8 cellular contexts compared by ENCODE assay signal in genomic region chr10:110304394-110304779, GRCh38. TPM values are rescaled to one million over a fixed set of nuclear protein-coding genes. Genes with fewer than 3 reads are reported as not detected.
A peak's percentile ranks its signal among the peaks of the same experiment; 100 is the strongest.
DNase-seq lines count a peak whose midpoint lies in the region; ATAC-seq and TF ChIP-seq lines count a peak whose summit lies in the region.

No MANE protein-coding gene starts in this region.

- H3K9me2 ChIP-seq in SU-DHL-6 (replicated peaks; ENCODE audit: insufficient read depth, low read length) = no peaks in the 10 kb centered on the region

- peak; percentile 40 for ATAC-seq in HG02943 (IDR thresholded peaks at IDR 0.05; ENCODE audit: low read depth, unreplicated experiment)

- peaks cover 53% of the 10 kb centered on the region for H3K4me1 Mint-ChIP-seq in activated naive CD4-positive, alpha-beta T cell treated with anti-CD3 and anti-CD28 coated beads for 36 hours (ENCODE audit: low read depth)

- no peak for TF ChIP-seq CTCF in SU-DHL-6 (IDR thresholded peaks at IDR 0.05; ENCODE audit: insufficient read depth, low read length, poor library complexity, severe bottlenecking)
- TF ChIP-seq CTCF in fibroblast of pulmonary artery (IDR thresholded peaks at IDR 0.05; ENCODE audit: low read length, missing control alignments) = no peak
- no peak for TF ChIP-seq CTCF in ovary (IDR thresholded peaks at IDR 0.05)

- H3F3A ChIP-seq in SU-DHL-6 (ENCODE audit: insufficient read depth) = peaks cover 18% of the 10 kb centered on the region

- H2AFZ ChIP-seq in SU-DHL-6 (ENCODE audit: low read depth, low read length, severe bottlenecking) = peak overlapping the region; percentile 87

- 0 to 1% (median 1%) methylated on average over 38 to 42 of the region's 42 CpGs for WGBS in ovary, 3 donors

- H3K27ac ChIP-seq in SU-DHL-6 (ENCODE audit: low read depth, low read length) = peak overlapping the region; percentile 68
- H3K27ac ChIP-seq in ovary = peak overlapping the region; percentile 30 to 84

- no peaks in the 10 kb centered on the region for H3K9me3 ChIP-seq in SU-DHL-6 (ENCODE audit: insufficient read depth, low read length)
- no peaks in the 10 kb centered on the region for H3K9me3 ChIP-seq in ovary

- CTCF ChIA-PET in activated naive CD4-positive, alpha-beta T cell treated with anti-CD3 and anti-CD28 coated beads for 36 hours (lab: Charles Lee) = interaction anchor here (1.0 to 7.0 kb wide), 10 partner anchors 8 to 305 kb away, joined by 3 to 73 read pairs (median 4); no protein-coding TSS in a partner anchor

- no peak for TF ChIP-seq EP300 in ovary (IDR thresholded peaks at IDR 0.05)

- peaks cover 26% of the 10 kb centered on the region for H3K36me3 Mint-ChIP-seq in activated naive CD4-positive, alpha-beta T cell treated with anti-CD3 and anti-CD28 coated beads for 36 hours (ENCODE audit: low read depth)

- peak overlapping the region; percentile 97 for H3K27ac Mint-ChIP-seq in activated naive CD4-positive, alpha-beta T cell treated with anti-CD3 and anti-CD28 coated beads for 36 hours

- peak overlapping the region; percentile 95 for H3K4me3 Mint-ChIP-seq in activated naive CD4-positive, alpha-beta T cell treated with anti-CD3 and anti-CD28 coated beads for 36 hours

- peaks cover 52% of the 10 kb centered on the region for H3K79me2 ChIP-seq in SU-DHL-6 (ENCODE audit: insufficient read depth, low read length)

- DNase-seq in activated naive CD4-positive, alpha-beta T cell treated with anti-CD3 and anti-CD28 coated beads for 36 hours = no peak
- DNase-seq in activated naive CD4-positive, alpha-beta T cell treated with anti-CD3 and anti-CD28 coated beads, Interleukin-2, amount 50 U/mL, for 16 hours = no peak
- DNase-seq in fibroblast of pulmonary artery (ENCODE audit: low read depth) (no peak), ovary (no peak), cerebellar nuclear complex (lab: John Stamatoyannopoulos, UW) (no peak), NCI-H774 (lab: John Stamatoyannopoulos, UW) (no peak)

- H3K27me3 ChIP-seq in SU-DHL-6 (ENCODE audit: low read length) = no peaks in the 10 kb centered on the region
- no peaks in the 10 kb centered on the region for H3K27me3 ChIP-seq in ovary

- H3K4me1 ChIP-seq in ovary (ENCODE audit: insufficient read depth) = no peaks in the 10 kb centered on the region

- H3K9me3 Mint-ChIP-seq in activated naive CD4-positive, alpha-beta T cell treated with anti-CD3 and anti-CD28 coated beads for 36 hours = no peaks in the 10 kb centered on the region

- TF ChIP-seq POLR2A in ovary (IDR thresholded peaks at IDR 0.05) = no peak

- H3K4me3 ChIP-seq in SU-DHL-6 (ENCODE audit: insufficient read depth, low read length, poor library complexity, severe bottlenecking) (peak overlapping the region; percentile 91), fibroblast of pulmonary artery (replicated peaks; ENCODE audit: low read depth, low read length) (peak overlapping the region; percentile 92), ovary (peak overlapping the region; percentile 96)

- intact Hi-C loops in activated naive CD4-positive, alpha-beta T cell treated with anti-CD3 and anti-CD28 coated beads for 36 hours (cut with micrococcal nuclease) = loop anchor here (1.0 kb wide), 2 partner anchors 79 to 167 kb away; no protein-coding TSS in a partner anchor
- intact Hi-C loops in ovary (cut with DNase I) = loop anchor here in 1 of 4 donors (5.0 kb wide), 1 partner anchor 248 kb away; no protein-coding TSS in a partner anchor

- H3K36me3 ChIP-seq in SU-DHL-6 (ENCODE audit: low read length) (peaks cover 39% of the 10 kb centered on the region), ovary (no peaks in the 10 kb centered on the region)

- peak overlapping the region; percentile 96 for H3K9ac ChIP-seq in SU-DHL-6 (ENCODE audit: low read length)

- H4K20me1 ChIP-seq in SU-DHL-6 (ENCODE audit: low read depth, low read length) = peaks cover 22% of the 10 kb centered on the region

- no peaks in the 10 kb centered on the region for H3K27me3 Mint-ChIP-seq in activated naive CD4-positive, alpha-beta T cell treated with anti-CD3 and anti-CD28 coated beads for 36 hours (ENCODE audit: low read depth)

- H3K4me2 ChIP-seq in SU-DHL-6 (ENCODE audit: low read depth, low read length, poor library complexity, severe bottlenecking) = peak overlapping the region; percentile 95

RNA-seq across cellular contexts. Expression of gene SMNDC1, which starts 0.3 kb away (rescaled TPM):
- 10 to 100 TPM; 42.4 to 46.2 TPM for total RNA-seq in activated naive CD4-positive, alpha-beta T cell treated with anti-CD3 and anti-CD28 coated beads for 36 hours
- 10 to 100 TPM; 11.7 to 31.9 (median 28.2) TPM for total RNA-seq in ovary
- polyA plus RNA-seq in ovary = 10 to 100 TPM; 14.2 to 36.1 TPM
